In genomic region chr5:72555871-72556270, GRCh38 we compare ENCODE assay signal across 9 cellular contexts. TPM values are rescaled to one million over a fixed set of nuclear protein-coding genes. Genes with fewer than 3 reads are reported as not detected.
A peak's percentile ranks its signal among the peaks of the same experiment; 100 is the strongest.
DNase-seq lines count a peak whose midpoint lies in the region; ATAC-seq and TF ChIP-seq lines count a peak whose summit lies in the region.
"Had no signal": no experiment of that assay in that cellular context is flagged by ENCODE, and none has a peak within 500 bp of the region (broad histone marks: within the 10 kb centered on the region; RNA-seq: fewer than 3 reads in every experiment).

No MANE protein-coding gene starts in this region.

- H2AFZ ChIP-seq in ACC112 (ENCODE audit: low read length, unreplicated experiment), result peak overlapping the region; percentile 40
- H2AFZ ChIP-seq in H9 (ENCODE audit: low read length), result no peak overlapping the region

- H3K23me2 ChIP-seq in H9 (ENCODE audit: insufficient read length, low read depth, low read length, poor library complexity, severe bottlenecking), result peaks cover 5% of the 10 kb centered on the region

- H3K9me3 Mint-ChIP-seq in H9, result no peaks in the 10 kb centered on the region
- no peaks in the 10 kb centered on the region for H3K9me3 Mint-ChIP-seq in brain
- no peaks in the 10 kb centered on the region for H3K9me3 Mint-ChIP-seq in T-helper 2 cell treated with Interferon-gamma antibody and Interleukin-4, amounts not matched to agents 5 μg/mL and 100 μg/mL, for 36 hours
- H3K9me3 Mint-ChIP-seq: activated naive CD8-positive, alpha-beta T cell treated with anti-CD3 and anti-CD28 coated beads, Interleukin-2, amount 10 ng/mL, durations not matched to agents 7 days and 5 days had no signal

- no peak overlapping the region for H2BK12ac ChIP-seq in H9 (ENCODE audit: insufficient read length, low read depth, low read length)

- H4K20me1 ChIP-seq in H9 (ENCODE audit: control insufficient read depth, insufficient read depth, insufficient read length), result no peaks in the 10 kb centered on the region

- H3K23ac ChIP-seq in H9 (ENCODE audit: insufficient read length, low read depth, low read length), result no peak overlapping the region

- H3K56ac ChIP-seq in H9 (ENCODE audit: insufficient read length, low read depth, low read length), result no peak overlapping the region

- no peak overlapping the region for H2BK5ac ChIP-seq in H9 (ENCODE audit: insufficient read length, low read length)

- DNase-seq in H9, result no peak
- DNase-seq in NK-92 treated with Interleukin-12 subunit alpha and Interleukin-12 subunit beta, amount 100 ng/mL, for 24 hours (lab: John Stamatoyannopoulos, UW), result no peak
- DNase-seq in T-helper 2 cell treated with Interferon-gamma antibody and Interleukin-4, amounts not matched to agents 5 μg/mL and 100 μg/mL, for 36 hours (ENCODE audit: low spot score), result no peak

- H3K79me2 ChIP-seq in ACC112 (ENCODE audit: control insufficient read depth, insufficient read depth, low read length, unreplicated experiment) (no peaks in the 10 kb centered on the region), H9 (ENCODE audit: insufficient read depth, low read length) (no peaks in the 10 kb centered on the region)

- H3K79me1 ChIP-seq in H9 (ENCODE audit: insufficient read depth, low read depth, low read length, poor library complexity, severe bottlenecking), result no peaks in the 10 kb centered on the region

- WGBS in H9 (ENCODE audit: extremely low coverage, insufficient read length, low lambda C conversion rate), result no CpG with 5 or more reads among the region's 1 CpG

- H2BK120ac ChIP-seq in H9 (ENCODE audit: low read depth, low read length, poor library complexity, severe bottlenecking), result no peak overlapping the region

- ATAC-seq in HG03520 (IDR thresholded peaks at IDR 0.05; ENCODE audit: unreplicated experiment) (no peak), GM18907 (IDR thresholded peaks at IDR 0.05; ENCODE audit: unreplicated experiment) (no peak)

- no peaks in the 10 kb centered on the region for H3K27me3 ChIP-seq in ACC112 (ENCODE audit: insufficient read depth, low read length)
- H3K27me3 ChIP-seq in H9 (ENCODE audit: insufficient read depth, low read length), result no peaks in the 10 kb centered on the region
- H3K27me3 ChIP-seq in mucosa of stomach (ENCODE audit: control insufficient read depth, insufficient read depth, low read length), result no peaks in the 10 kb centered on the region

- H3K4me1 Mint-ChIP-seq in H9, result peaks cover 45 to 49% of the 10 kb centered on the region in 2 experiments
- H3K4me1 Mint-ChIP-seq in brain, result peaks cover 70% of the 10 kb centered on the region
- H3K4me1 Mint-ChIP-seq in T-helper 2 cell treated with Interferon-gamma antibody and Interleukin-4, amounts not matched to agents 5 μg/mL and 100 μg/mL, for 36 hours (ENCODE audit: low read depth), result peaks cover 10% of the 10 kb centered on the region

- H3K36me3 ChIP-seq in ACC112 (ENCODE audit: insufficient read depth, low read length) (no peaks in the 10 kb centered on the region), mucosa of stomach (ENCODE audit: control insufficient read depth, insufficient read depth, low read length) (no peaks in the 10 kb centered on the region)

- H3K4me1 ChIP-seq in ACC112 (ENCODE audit: control insufficient read depth, insufficient read depth, low read length, unreplicated experiment) (peaks cover 36% of the 10 kb centered on the region), H9 (ENCODE audit: insufficient read depth, low read length) (peaks cover 17% of the 10 kb centered on the region), mucosa of stomach (ENCODE audit: control insufficient read depth, insufficient read depth, low read length) (peaks cover 11% of the 10 kb centered on the region)

- H3K27me3 Mint-ChIP-seq in H9 (ENCODE audit: low read depth) (no peaks in the 10 kb centered on the region; the same call in 1 of the 2 replicates), brain (peaks cover 3% of the 10 kb centered on the region)
- peaks cover 34% of the 10 kb centered on the region for H3K27me3 Mint-ChIP-seq in T-helper 2 cell treated with Interferon-gamma antibody and Interleukin-4, amounts not matched to agents 5 μg/mL and 100 μg/mL, for 36 hours (ENCODE audit: low read depth)

- H3K36me3 Mint-ChIP-seq in H9 (ENCODE audit: insufficient read depth in 1 of 3, low read depth in 3 of 3), result no peaks in the 10 kb centered on the region
- H3K36me3 Mint-ChIP-seq in brain, result no peaks in the 10 kb centered on the region
- no peaks in the 10 kb centered on the region for H3K36me3 Mint-ChIP-seq in T-helper 2 cell treated with Interferon-gamma antibody and Interleukin-4, amounts not matched to agents 5 μg/mL and 100 μg/mL, for 36 hours (ENCODE audit: low read depth)
- H3K36me3 Mint-ChIP-seq: activated naive CD8-positive, alpha-beta T cell treated with anti-CD3 and anti-CD28 coated beads, Interleukin-2, amount 10 ng/mL, durations not matched to agents 7 days and 5 days had no signal

- H3K4me3 ChIP-seq in ACC112 (ENCODE audit: low read depth, low read length), result peak overlapping the region; percentile 72
- H3K4me3 ChIP-seq in mucosa of stomach (ENCODE audit: low read length), result no peak overlapping the region

- no peak overlapping the region for H4K5ac ChIP-seq in H9 (ENCODE audit: insufficient read length, low read depth, low read length)

- H3K9me3 ChIP-seq in H9 (ENCODE audit: control insufficient read depth, low read depth, low read length), result no peaks in the 10 kb centered on the region
- no peaks in the 10 kb centered on the region for H3K9me3 ChIP-seq in mucosa of stomach (ENCODE audit: control insufficient read depth, low read length)

- no peak overlapping the region for H3K14ac ChIP-seq in H9 (ENCODE audit: insufficient read depth, low read length)

- peak overlapping the region in 1 of 3 experiments; percentile 98; a peak in 3 of 7 replicates for H3K27ac Mint-ChIP-seq in H9
- H3K27ac Mint-ChIP-seq in brain, result peak overlapping the region; percentile 79 to 91 (median 89)
- no peak overlapping the region for H3K27ac Mint-ChIP-seq in T-helper 2 cell treated with Interferon-gamma antibody and Interleukin-4, amounts not matched to agents 5 μg/mL and 100 μg/mL, for 36 hours
- H3K27ac Mint-ChIP-seq: activated naive CD8-positive, alpha-beta T cell treated with anti-CD3 and anti-CD28 coated beads, Interleukin-2, amount 10 ng/mL, durations not matched to agents 7 days and 5 days had no signal

- peak overlapping the region; percentile 26 for H3K4me2 ChIP-seq in H9 (ENCODE audit: insufficient read depth, insufficient read length, low read length)

- no peak overlapping the region for H2BK15ac ChIP-seq in H9 (ENCODE audit: low read depth, low read length)

- H3K4me3 Mint-ChIP-seq in H9 (peak overlapping the region; percentile 62 to 75), brain (peak overlapping the region; percentile 64 to 81 (median 75))
- no peak overlapping the region for H3K4me3 Mint-ChIP-seq in T-helper 2 cell treated with Interferon-gamma antibody and Interleukin-4, amounts not matched to agents 5 μg/mL and 100 μg/mL, for 36 hours

- H3K4ac ChIP-seq in H9 (ENCODE audit: low read depth, low read length), result no peak overlapping the region

- no peak overlapping the region for H2AK5ac ChIP-seq in H9 (ENCODE audit: insufficient read length, low read length)

- H4K8ac ChIP-seq in H9 (replicated peaks; ENCODE audit: insufficient read length, low read depth, low read length), result no peak overlapping the region

- H3K18ac ChIP-seq in H9 (ENCODE audit: insufficient read length, low read depth, low read length), result no peak overlapping the region

- no peak overlapping the region for H3T11ph ChIP-seq in H9 (ENCODE audit: low read length)

- H3K9ac ChIP-seq in H9 (ENCODE audit: extremely low read depth, insufficient read length, low read length) (no peak overlapping the region), mucosa of stomach (ENCODE audit: low read length) (peak overlapping the region; percentile 59)

- no peak overlapping the region for H4K91ac ChIP-seq in H9 (ENCODE audit: insufficient read length, low read depth, low read length)

- H3K27ac ChIP-seq in ACC112 (ENCODE audit: low read depth, low read length), result peak overlapping the region; percentile 72
- no peak overlapping the region for H3K27ac ChIP-seq in H9 (ENCODE audit: insufficient read length, low read depth, low read length)

- no peak for TF ChIP-seq CTCF in H9 (conservative IDR thresholded peaks at IDR 0.05)
- no peak for TF ChIP-seq CTCF in brain (conservative IDR thresholded peaks at IDR 0.05)

- H2BK20ac ChIP-seq in H9 (ENCODE audit: low read depth, low read length, poor library complexity, severe bottlenecking), result no peak overlapping the region

RNA-seq across cellular contexts. Expression of gene ZNF366, which starts 48.7 kb away (rescaled TPM):
- total RNA-seq in H9 (2021), result not detected in 2 replicates
- polyA plus RNA-seq in brain (ENCODE audit: insufficient read depth, low read depth, low replicate concordance), result 1.6 TPM
